In genomic region chr20:59740621-59741020, GRCh38 we compare ENCODE assay signal across 8 cellular contexts.
"Had no signal": no experiment of that assay in that cellular context is flagged by ENCODE, and none has a peak within 500 bp of the region (broad histone marks: within the 10 kb centered on the region; RNA-seq: fewer than 3 reads in every experiment).

No MANE protein-coding gene starts in this region.

- DNase-seq: H9, HCEC 1CT, KBM-7 had no signal

- H3K4me3 ChIP-seq: GM23338 had no signal

- ATAC-seq: GM23338, HepG2 had no signal

- H3K9ac ChIP-seq: KMS-11 had no signal

- H3K27ac Mint-ChIP-seq: GM23338, H9, IgD-negative memory B cell had no signal

- H3K4me1 Mint-ChIP-seq: GM23338, H9 had no signal

- H3K27me3 Mint-ChIP-seq: IgD-negative memory B cell had no signal

- H3K36me3 Mint-ChIP-seq: IgD-negative memory B cell had no signal

- H3K4me2 ChIP-seq: GM23338, KMS-11 had no signal

- H3K27ac ChIP-seq: HL-60, KMS-11 had no signal

- H3K9me3 Mint-ChIP-seq: GM23338 had no signal

- H3K4me3 Mint-ChIP-seq: GM23338, H9, IgD-negative memory B cell had no signal
